2 cellular contexts compared by ENCODE assay signal in genomic region chr12:113195598-113195997, GRCh38.
TF ChIP-seq lines count a peak whose summit lies in the region.

No MANE protein-coding gene starts in this region.

TF ChIP-seq in SK-N-SH, 30 proteins besides CTCF, POLR2A, EP300 and RAD21:
- no peak for TF ChIP-seq JUND (IDR thresholded peaks at IDR 0.05)
- no peak for TF ChIP-seq RCOR1 (IDR thresholded peaks at IDR 0.05; ENCODE audit: low read length)
- TF ChIP-seq, protein P1, sequence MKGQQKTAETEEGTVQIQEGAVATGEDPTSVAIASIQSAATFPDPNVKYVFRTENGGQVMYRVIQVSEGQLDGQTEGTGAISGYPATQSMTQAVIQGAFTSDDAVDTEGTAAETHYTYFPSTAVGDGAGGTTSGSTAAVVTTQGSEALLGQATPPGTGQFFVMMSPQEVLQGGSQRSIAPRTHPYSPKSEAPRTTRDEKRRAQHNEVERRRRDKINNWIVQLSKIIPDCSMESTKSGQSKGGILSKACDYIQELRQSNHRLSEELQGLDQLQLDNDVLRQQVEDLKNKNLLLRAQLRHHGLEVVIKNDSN (IDR thresholded peaks at IDR 0.05; ENCODE audit: borderline replicate concordance, low read depth) = no peak
- TF ChIP-seq NFIC (IDR thresholded peaks at IDR 0.05; ENCODE audit: borderline replicate concordance) = no peak
- no peak for TF ChIP-seq FOXJ3 (CRISPR knock-in tag; IDR thresholded peaks at IDR 0.05)
- TF ChIP-seq RFX5 (IDR thresholded peaks at IDR 0.05; ENCODE audit: low read length) = no peak
- TF ChIP-seq MXI1 (IDR thresholded peaks at IDR 0.05; ENCODE audit: low read depth, low read length) = no peak
- TF ChIP-seq PBX3 (IDR thresholded peaks at IDR 0.05) = no peak
- no peak for TF ChIP-seq FOXM1 (IDR thresholded peaks at IDR 0.05; ENCODE audit: low read depth)
- no peak for TF ChIP-seq EZH2phosphoT487 (IDR thresholded peaks at IDR 0.05; ENCODE audit: borderline replicate concordance, low read depth)
- TF ChIP-seq GATA2 (CRISPR knock-in tag; IDR thresholded peaks at IDR 0.05) = no peak
- TF ChIP-seq POLR2AphosphoS5 (IDR thresholded peaks at IDR 0.05; ENCODE audit: low read depth, low read length) = no peak
- TF ChIP-seq USF2 (IDR thresholded peaks at IDR 0.05; ENCODE audit: borderline replicate concordance, low read depth, low read length) = no peak
- no peak for TF ChIP-seq FOSL2 (IDR thresholded peaks at IDR 0.05; ENCODE audit: borderline replicate concordance, low read depth)
- TF ChIP-seq SMC3 (IDR thresholded peaks at IDR 0.05; ENCODE audit: low read depth, low read length) = no peak
- no peak for TF ChIP-seq ELF1 (IDR thresholded peaks at IDR 0.05)
- no peak for TF ChIP-seq TCF12 (IDR thresholded peaks at IDR 0.05)
- TF ChIP-seq, protein P2, sequence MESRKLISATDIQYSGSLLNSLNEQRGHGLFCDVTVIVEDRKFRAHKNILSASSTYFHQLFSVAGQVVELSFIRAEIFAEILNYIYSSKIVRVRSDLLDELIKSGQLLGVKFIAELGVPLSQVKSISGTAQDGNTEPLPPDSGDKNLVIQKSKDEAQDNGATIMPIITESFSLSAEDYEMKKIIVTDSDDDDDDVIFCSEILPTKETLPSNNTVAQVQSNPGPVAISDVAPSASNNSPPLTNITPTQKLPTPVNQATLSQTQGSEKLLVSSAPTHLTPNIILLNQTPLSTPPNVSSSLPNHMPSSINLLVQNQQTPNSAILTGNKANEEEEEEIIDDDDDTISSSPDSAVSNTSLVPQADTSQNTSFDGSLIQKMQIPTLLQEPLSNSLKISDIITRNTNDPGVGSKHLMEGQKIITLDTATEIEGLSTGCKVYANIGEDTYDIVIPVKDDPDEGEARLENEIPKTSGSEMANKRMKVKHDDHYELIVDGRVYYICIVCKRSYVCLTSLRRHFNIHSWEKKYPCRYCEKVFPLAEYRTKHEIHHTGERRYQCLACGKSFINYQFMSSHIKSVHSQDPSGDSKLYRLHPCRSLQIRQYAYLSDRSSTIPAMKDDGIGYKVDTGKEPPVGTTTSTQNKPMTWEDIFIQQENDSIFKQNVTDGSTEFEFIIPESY (IDR thresholded peaks at IDR 0.05; ENCODE audit: borderline replicate concordance, low read depth) = no peak

TF ChIP-seq in SK-N-SH treated with all-trans-retinoic acid at 6 μM for 48 hours, 23 proteins besides CTCF, POLR2A, EP300 and RAD21:
- TF ChIP-seq ZNF8 (CRISPR knock-in tag; IDR thresholded peaks at IDR 0.05) (no peak), PATZ1 (CRISPR knock-in tag; IDR thresholded peaks at IDR 0.05; ENCODE audit: borderline replicate concordance) (no peak), ARNTL (CRISPR knock-in tag; IDR thresholded peaks at IDR 0.05; ENCODE audit: borderline replicate concordance, low read depth) (no peak), RARB (CRISPR knock-in tag; IDR thresholded peaks at IDR 0.05) (no peak), SNAI2 (CRISPR knock-in tag; IDR thresholded peaks at IDR 0.05) (no peak), BACH2 (CRISPR knock-in tag; IDR thresholded peaks at IDR 0.05; ENCODE audit: borderline replicate concordance) (no peak), ISL1 (CRISPR knock-in tag; IDR thresholded peaks at IDR 0.05) (no peak), ZFP30 (CRISPR knock-in tag; IDR thresholded peaks at IDR 0.05) (no peak), ZFP3 (CRISPR knock-in tag; IDR thresholded peaks at IDR 0.05) (no peak)
